Comparison of ENCODE assay signal across 1 cellular context in genomic region chr15:66961407-66961884, GRCh38.
TF ChIP-seq lines count a peak whose summit lies in the region.

No MANE protein-coding gene starts in this region.

TF ChIP-seq in HEK293, 187 proteins besides CTCF, POLR2A, EP300 and RAD21 (continued from another document and continues in another):
- TF ChIP-seq, protein P1, sequence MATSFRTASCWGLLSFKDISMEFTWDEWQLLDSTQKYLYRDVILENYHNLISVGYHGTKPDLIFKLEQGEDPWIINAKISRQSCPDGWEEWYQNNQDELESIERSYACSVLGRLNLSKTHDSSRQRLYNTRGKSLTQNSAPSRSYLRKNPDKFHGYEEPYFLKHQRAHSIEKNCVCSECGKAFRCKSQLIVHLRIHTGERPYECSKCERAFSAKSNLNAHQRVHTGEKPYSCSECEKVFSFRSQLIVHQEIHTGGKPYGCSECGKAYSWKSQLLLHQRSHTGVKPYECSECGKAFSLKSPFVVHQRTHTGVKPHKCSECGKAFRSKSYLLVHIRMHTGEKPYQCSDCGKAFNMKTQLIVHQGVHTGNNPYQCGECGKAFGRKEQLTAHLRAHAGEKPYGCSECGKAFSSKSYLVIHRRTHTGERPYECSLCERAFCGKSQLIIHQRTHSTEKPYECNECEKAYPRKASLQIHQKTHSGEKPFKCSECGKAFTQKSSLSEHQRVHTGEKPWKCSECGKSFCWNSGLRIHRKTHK (tag by site-specific recombination; IDR thresholded peaks at IDR 0.05): no peak
- TF ChIP-seq ZNF121 (tag by site-specific recombination; IDR thresholded peaks at IDR 0.05): no peak
- no peak for TF ChIP-seq ZNF391 (tag by site-specific recombination; IDR thresholded peaks at IDR 0.05; ENCODE audit: borderline replicate concordance, low read depth)
- TF ChIP-seq, protein P2, sequence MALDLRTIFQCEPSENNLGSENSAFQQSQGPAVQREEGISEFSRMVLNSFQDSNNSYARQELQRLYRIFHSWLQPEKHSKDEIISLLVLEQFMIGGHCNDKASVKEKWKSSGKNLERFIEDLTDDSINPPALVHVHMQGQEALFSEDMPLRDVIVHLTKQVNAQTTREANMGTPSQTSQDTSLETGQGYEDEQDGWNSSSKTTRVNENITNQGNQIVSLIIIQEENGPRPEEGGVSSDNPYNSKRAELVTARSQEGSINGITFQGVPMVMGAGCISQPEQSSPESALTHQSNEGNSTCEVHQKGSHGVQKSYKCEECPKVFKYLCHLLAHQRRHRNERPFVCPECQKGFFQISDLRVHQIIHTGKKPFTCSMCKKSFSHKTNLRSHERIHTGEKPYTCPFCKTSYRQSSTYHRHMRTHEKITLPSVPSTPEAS (tag by site-specific recombination; IDR thresholded peaks at IDR 0.05): no peak
- no peak for TF ChIP-seq ZNF292 (tag by site-specific recombination; IDR thresholded peaks at IDR 0.05; ENCODE audit: borderline replicate concordance, low read depth)
- no peak for TF ChIP-seq ZNF133 (tag by site-specific recombination; IDR thresholded peaks at IDR 0.05)
- no peak for TF ChIP-seq ZBTB1 (tag by site-specific recombination; IDR thresholded peaks at IDR 0.05)
- no peak for TF ChIP-seq SP3 (tag by site-specific recombination; IDR thresholded peaks at IDR 0.05)
- TF ChIP-seq ZNF155 (tag by site-specific recombination; IDR thresholded peaks at IDR 0.05): no peak
- TF ChIP-seq IKZF3 (tag by site-specific recombination; IDR thresholded peaks at IDR 0.05): no peak
- TF ChIP-seq, protein P3, sequence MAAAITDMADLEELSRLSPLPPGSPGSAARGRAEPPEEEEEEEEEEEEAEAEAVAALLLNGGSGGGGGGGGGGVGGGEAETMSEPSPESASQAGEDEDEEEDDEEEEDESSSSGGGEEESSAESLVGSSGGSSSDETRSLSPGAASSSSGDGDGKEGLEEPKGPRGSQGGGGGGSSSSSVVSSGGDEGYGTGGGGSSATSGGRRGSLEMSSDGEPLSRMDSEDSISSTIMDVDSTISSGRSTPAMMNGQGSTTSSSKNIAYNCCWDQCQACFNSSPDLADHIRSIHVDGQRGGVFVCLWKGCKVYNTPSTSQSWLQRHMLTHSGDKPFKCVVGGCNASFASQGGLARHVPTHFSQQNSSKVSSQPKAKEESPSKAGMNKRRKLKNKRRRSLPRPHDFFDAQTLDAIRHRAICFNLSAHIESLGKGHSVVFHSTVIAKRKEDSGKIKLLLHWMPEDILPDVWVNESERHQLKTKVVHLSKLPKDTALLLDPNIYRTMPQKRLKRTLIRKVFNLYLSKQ (tag by site-specific recombination; IDR thresholded peaks at IDR 0.05; ENCODE audit: borderline replicate concordance): no peak
- no peak for TF ChIP-seq ZNF223 (tag by site-specific recombination; IDR thresholded peaks at IDR 0.05)
- no peak for TF ChIP-seq ZNF37A (tag by site-specific recombination; IDR thresholded peaks at IDR 0.05)
- TF ChIP-seq ZNF600 (tag by site-specific recombination; IDR thresholded peaks at IDR 0.05): peak; percentile 62; the same call in 1 of the 2 replicates
- TF ChIP-seq ZNF362 (tag by site-specific recombination; IDR thresholded peaks at IDR 0.05): no peak
- TF ChIP-seq, protein P4, sequence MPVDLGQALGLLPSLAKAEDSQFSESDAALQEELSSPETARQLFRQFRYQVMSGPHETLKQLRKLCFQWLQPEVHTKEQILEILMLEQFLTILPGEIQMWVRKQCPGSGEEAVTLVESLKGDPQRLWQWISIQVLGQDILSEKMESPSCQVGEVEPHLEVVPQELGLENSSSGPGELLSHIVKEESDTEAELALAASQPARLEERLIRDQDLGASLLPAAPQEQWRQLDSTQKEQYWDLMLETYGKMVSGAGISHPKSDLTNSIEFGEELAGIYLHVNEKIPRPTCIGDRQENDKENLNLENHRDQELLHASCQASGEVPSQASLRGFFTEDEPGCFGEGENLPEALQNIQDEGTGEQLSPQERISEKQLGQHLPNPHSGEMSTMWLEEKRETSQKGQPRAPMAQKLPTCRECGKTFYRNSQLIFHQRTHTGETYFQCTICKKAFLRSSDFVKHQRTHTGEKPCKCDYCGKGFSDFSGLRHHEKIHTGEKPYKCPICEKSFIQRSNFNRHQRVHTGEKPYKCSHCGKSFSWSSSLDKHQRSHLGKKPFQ (tag by site-specific recombination; IDR thresholded peaks at IDR 0.05): no peak
- no peak for TF ChIP-seq ZNF792 (tag by site-specific recombination; IDR thresholded peaks at IDR 0.05)
- TF ChIP-seq EGR2 (tag by site-specific recombination; IDR thresholded peaks at IDR 0.05; ENCODE audit: low read depth): peak; percentile 50; the same call in 1 of the 2 replicates
- no peak for TF ChIP-seq ZNF266 (tag by site-specific recombination; IDR thresholded peaks at IDR 0.05; ENCODE audit: low read depth)
- no peak for TF ChIP-seq PRDM1 (tag by site-specific recombination; IDR thresholded peaks at IDR 0.05)
- TF ChIP-seq ZBTB26 (tag by site-specific recombination; optimal IDR thresholded peaks at IDR 0.05): no peak
- TF ChIP-seq, protein P5, sequence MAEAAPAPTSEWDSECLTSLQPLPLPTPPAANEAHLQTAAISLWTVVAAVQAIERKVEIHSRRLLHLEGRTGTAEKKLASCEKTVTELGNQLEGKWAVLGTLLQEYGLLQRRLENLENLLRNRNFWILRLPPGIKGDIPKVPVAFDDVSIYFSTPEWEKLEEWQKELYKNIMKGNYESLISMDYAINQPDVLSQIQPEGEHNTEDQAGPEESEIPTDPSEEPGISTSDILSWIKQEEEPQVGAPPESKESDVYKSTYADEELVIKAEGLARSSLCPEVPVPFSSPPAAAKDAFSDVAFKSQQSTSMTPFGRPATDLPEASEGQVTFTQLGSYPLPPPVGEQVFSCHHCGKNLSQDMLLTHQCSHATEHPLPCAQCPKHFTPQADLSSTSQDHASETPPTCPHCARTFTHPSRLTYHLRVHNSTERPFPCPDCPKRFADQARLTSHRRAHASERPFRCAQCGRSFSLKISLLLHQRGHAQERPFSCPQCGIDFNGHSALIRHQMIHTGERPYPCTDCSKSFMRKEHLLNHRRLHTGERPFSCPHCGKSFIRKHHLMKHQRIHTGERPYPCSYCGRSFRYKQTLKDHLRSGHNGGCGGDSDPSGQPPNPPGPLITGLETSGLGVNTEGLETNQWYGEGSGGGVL (tag by site-specific recombination; IDR thresholded peaks at IDR 0.05): peak; percentile 19
- TF ChIP-seq ZSCAN16 (tag by site-specific recombination; IDR thresholded peaks at IDR 0.05): no peak
- no peak for TF ChIP-seq ZNF175 (tag by site-specific recombination; IDR thresholded peaks at IDR 0.05)
- no peak for TF ChIP-seq SP2 (tag by site-specific recombination; IDR thresholded peaks at IDR 0.05)
- no peak for TF ChIP-seq ZNF791 (tag by site-specific recombination; IDR thresholded peaks at IDR 0.05)
- TF ChIP-seq, protein P6, sequence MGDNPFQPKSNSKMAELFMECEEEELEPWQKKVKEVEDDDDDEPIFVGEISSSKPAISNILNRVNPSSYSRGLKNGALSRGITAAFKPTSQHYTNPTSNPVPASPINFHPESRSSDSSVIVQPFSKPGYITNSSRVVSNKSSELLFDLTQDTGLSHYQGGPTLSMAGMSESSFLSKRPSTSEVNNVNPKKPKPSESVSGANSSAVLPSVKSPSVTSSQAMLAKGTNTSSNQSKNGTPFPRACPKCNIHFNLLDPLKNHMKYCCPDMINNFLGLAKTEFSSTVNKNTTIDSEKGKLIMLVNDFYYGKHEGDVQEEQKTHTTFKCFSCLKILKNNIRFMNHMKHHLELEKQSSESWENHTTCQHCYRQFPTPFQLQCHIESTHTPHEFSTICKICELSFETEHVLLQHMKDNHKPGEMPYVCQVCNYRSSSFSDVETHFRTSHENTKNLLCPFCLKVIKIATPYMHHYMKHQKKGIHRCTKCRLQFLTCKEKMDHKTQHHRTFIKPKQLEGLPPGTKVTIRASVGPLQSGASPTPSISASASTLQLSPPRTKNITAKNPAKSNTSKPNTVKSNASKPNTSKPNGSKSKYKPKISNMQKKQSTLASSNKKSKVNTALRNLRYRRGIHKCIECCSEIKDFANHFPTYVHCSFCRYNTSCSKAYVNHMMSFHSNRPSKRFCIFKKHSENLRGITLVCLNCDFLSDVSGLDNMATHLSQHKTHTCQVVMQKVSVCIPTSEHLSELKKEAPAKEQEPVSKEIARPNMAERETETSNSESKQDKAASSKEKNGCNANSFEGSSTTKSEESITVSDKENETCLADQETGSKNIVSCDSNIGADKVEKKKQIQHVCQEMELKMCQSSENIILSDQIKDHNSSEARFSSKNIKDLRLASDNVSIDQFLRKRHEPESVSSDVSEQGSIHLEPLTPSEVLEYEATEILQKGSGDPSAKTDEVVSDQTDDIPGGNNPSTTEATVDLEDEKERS (tag by site-specific recombination; IDR thresholded peaks at IDR 0.05): no peak
- TF ChIP-seq, protein P7, sequence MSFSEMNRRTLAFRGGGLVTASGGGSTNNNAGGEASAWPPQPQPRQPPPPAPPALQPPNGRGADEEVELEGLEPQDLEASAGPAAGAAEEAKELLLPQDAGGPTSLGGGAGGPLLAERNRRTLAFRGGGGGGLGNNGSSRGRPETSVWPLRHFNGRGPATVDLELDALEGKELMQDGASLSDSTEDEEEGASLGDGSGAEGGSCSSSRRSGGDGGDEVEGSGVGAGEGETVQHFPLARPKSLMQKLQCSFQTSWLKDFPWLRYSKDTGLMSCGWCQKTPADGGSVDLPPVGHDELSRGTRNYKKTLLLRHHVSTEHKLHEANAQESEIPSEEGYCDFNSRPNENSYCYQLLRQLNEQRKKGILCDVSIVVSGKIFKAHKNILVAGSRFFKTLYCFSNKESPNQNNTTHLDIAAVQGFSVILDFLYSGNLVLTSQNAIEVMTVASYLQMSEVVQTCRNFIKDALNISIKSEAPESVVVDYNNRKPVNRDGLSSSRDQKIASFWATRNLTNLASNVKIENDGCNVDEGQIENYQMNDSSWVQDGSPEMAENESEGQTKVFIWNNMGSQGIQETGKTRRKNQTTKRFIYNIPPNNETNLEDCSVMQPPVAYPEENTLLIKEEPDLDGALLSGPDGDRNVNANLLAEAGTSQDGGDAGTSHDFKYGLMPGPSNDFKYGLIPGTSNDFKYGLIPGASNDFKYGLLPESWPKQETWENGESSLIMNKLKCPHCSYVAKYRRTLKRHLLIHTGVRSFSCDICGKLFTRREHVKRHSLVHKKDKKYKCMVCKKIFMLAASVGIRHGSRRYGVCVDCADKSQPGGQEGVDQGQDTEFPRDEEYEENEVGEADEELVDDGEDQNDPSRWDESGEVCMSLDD (tag by site-specific recombination; IDR thresholded peaks at IDR 0.05): no peak
- no peak for TF ChIP-seq ZSCAN18 (tag by site-specific recombination; IDR thresholded peaks at IDR 0.05)
- TF ChIP-seq ZNF560 (tag by site-specific recombination; IDR thresholded peaks at IDR 0.05; ENCODE audit: borderline replicate concordance): no peak
- TF ChIP-seq ZNF311 (tag by site-specific recombination; IDR thresholded peaks at IDR 0.05; ENCODE audit: borderline replicate concordance): no peak
- no peak for TF ChIP-seq SCRT2 (tag by site-specific recombination; IDR thresholded peaks at IDR 0.05)
- TF ChIP-seq ZNF354C (tag by site-specific recombination; IDR thresholded peaks at IDR 0.05; ENCODE audit: borderline replicate concordance, low read depth): no peak
- no peak for TF ChIP-seq ZNF2 (tag by site-specific recombination; IDR thresholded peaks at IDR 0.05)
- TF ChIP-seq ZBTB8A (tag by site-specific recombination; IDR thresholded peaks at IDR 0.05): peak; percentile 41
- TF ChIP-seq GLI4 (tag by site-specific recombination; IDR thresholded peaks at IDR 0.05): peak; percentile 88; the same call in 1 of the 2 replicates
- no peak for TF ChIP-seq ZNF529 (tag by site-specific recombination; IDR thresholded peaks at IDR 0.05; ENCODE audit: insufficient replicate concordance)
- TF ChIP-seq MZF1 (tag by site-specific recombination; IDR thresholded peaks at IDR 0.05; ENCODE audit: borderline replicate concordance): peak; percentile 21; the same call in 1 of the 2 replicates
- no peak for TF ChIP-seq ZNF132 (tag by site-specific recombination; IDR thresholded peaks at IDR 0.05; ENCODE audit: borderline replicate concordance)
- TF ChIP-seq ZNF561 (tag by site-specific recombination; IDR thresholded peaks at IDR 0.05; ENCODE audit: borderline replicate concordance): no peak
- no peak for TF ChIP-seq ZNF394 (tag by site-specific recombination; IDR thresholded peaks at IDR 0.05; ENCODE audit: borderline replicate concordance)
- no peak for TF ChIP-seq ZNF677 (tag by site-specific recombination; IDR thresholded peaks at IDR 0.05)
- no peak for TF ChIP-seq ZNF146 (tag by site-specific recombination; IDR thresholded peaks at IDR 0.05)
- TF ChIP-seq ZEB2 (tag by site-specific recombination; IDR thresholded peaks at IDR 0.05): peak; percentile 40; the same call in 1 of the 2 replicates
- peak; percentile 98 for TF ChIP-seq SP7 (tag by site-specific recombination; IDR thresholded peaks at IDR 0.05)
- no peak for TF ChIP-seq BCL11B (tag by site-specific recombination; IDR thresholded peaks at IDR 0.05; ENCODE audit: low read depth)
- TF ChIP-seq ZNF202 (tag by site-specific recombination; IDR thresholded peaks at IDR 0.05; ENCODE audit: borderline replicate concordance): no peak
